ENCODE assay signal across 33 cellular contexts in the genomic region with DNA sequence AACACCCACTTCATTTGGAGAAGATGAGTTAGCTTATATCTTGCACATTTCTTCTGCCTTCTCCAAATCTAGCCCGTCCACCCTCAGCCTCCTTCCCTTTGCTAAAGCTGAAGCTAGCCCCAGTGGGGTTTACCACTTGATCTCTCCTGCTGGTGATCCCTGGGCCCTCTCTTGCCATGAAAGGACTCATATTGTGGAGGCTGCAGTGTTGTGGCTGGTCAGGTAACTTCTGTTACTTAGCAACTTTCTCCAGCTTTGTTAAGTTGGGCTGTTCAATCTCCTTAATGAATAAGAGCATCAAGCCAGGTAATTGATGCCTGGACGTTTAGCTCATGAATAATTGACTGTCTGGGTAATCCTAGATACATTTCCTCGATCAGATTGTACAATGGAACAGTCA. TPM values are rescaled to one million over a fixed set of nuclear protein-coding genes. Genes with fewer than 3 reads are reported as not detected.
"Had no signal": no experiment of that assay in that cellular context is flagged by ENCODE, and none has a peak within 500 bp of the region (broad histone marks: within the 10 kb centered on the region; RNA-seq: fewer than 3 reads in every experiment).

No MANE protein-coding gene starts in this region.

- H3K9me3 ChIP-seq: MG63, Peyer's patch, SJSA1, SK-N-SH had no signal

- H3K9me2 ChIP-seq: SK-N-SH had no signal

- H3K4me2 ChIP-seq: SK-N-SH had no signal

- H3K4me1 ChIP-seq: Peyer's patch, SJSA1 had no signal

- H3K4me3 ChIP-seq: K562, MG63, Peyer's patch, SJSA1 had no signal

- DNase-seq: Kasumi-1, KG1, MG63, NCI-H1048, NCI-H1092 treated with DMSO at 0.1 percent for 48 hours, NCI-H1105 treated with DMSO at 0.1 percent for 48 hours, NCI-H1417, NCI-H1436, NCI-H146, NCI-H1694, NCI-H187, NCI-H1930, NCI-H2029 treated with DMSO at 0.1 percent for 48 hours, NCI-H2081 treated with DMSO at 0.1 percent for 48 hours, NCI-H2107, NCI-H2171, NCI-H226, NCI-H446 treated with DMSO at 0.1 percent for 48 hours, NCI-H510A, NCI-H524, NCI-H526, NCI-H774, Peyer's patch, Right ventricle myocardium superior, RPMI8226, SHP77 treated with DMSO at 0.1 percent for 48 hours, SK-N-SH, SW 1271, T-helper 1 cell had no signal

- H3K27ac ChIP-seq: Peyer's patch, SJSA1 had no signal

- H3K9me3 Mint-ChIP-seq: T-helper 1 cell treated with Interleukin-12 subunit alpha and Interleukin-12 subunit beta and Interleukin-4 antibody, amounts not matched to agents 30 μg/mL and 1 μg/mL, for 36 hours had no signal

- H3K27ac Mint-ChIP-seq: T-helper 1 cell treated with Interleukin-12 subunit alpha and Interleukin-12 subunit beta and Interleukin-4 antibody, amounts not matched to agents 30 μg/mL and 1 μg/mL, for 36 hours had no signal

- H3K4me3 Mint-ChIP-seq: T-helper 1 cell treated with Interleukin-12 subunit alpha and Interleukin-12 subunit beta and Interleukin-4 antibody, amounts not matched to agents 30 μg/mL and 1 μg/mL, for 36 hours had no signal

- ATAC-seq: K562 had no signal

- H3K36me3 ChIP-seq: MG63, Peyer's patch, SJSA1 had no signal

- H3K27me3 ChIP-seq: Peyer's patch had no signal

RNA-seq across cellular contexts. Expression of a gene that starts 11.2 kb away (rescaled TPM):
- total RNA-seq: OCI-LY7, Peyer's patch, Right ventricle myocardium superior had no signal
